ENCODE assay signal across 22 cellular contexts in the genomic region with DNA sequence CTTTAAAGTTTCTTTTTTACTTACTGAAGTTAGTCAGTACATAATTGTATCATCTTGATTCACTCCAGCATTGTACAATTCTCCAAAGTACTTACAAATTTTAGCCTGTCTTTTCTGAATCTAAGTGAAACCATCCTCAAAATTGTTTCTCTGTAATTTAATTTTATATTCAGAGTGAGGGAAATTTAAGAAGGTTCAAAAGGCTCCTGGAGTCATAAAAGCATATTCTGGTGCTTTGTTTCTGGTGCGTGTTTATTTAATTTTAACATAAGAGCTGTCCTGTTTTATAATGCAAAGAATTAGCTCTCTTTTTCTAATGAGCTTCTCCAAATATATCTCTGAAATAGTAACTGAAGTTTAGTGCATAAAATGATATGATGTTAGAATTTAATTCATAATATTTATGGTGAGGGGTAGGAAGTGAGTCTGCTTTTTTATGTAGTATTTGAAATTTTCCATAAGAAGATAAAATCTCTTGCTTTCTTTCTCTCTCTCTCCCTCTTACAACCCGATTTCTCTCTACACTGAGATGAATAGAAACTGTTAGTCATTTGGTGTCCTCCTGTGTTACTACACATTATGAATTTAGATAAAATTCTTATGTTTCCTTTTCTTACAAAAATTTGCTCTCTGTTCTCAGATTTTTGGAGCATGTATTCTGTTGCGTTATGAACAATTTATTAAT.
"Had no signal": no experiment of that assay in that cellular context is flagged by ENCODE, and none has a peak within 500 bp of the region (broad histone marks: within the 10 kb centered on the region; RNA-seq: fewer than 3 reads in every experiment).

No MANE protein-coding gene starts in this region.

- H3K4me1 ChIP-seq: breast epithelium had no signal

- H3K36me3 ChIP-seq: breast epithelium had no signal

- H3K27me3 ChIP-seq: breast epithelium had no signal

- FAIRE-seq: K562 had no signal

- H3K27ac ChIP-seq: breast epithelium, VCaP had no signal

- DNase-seq: activated CD4-positive, alpha-beta memory T cell treated with anti-CD3 and anti-CD28 coated beads, Interleukin-2, amount 10 ng/mL, durations not matched to agents 7 days and 5 days; activated CD4-positive, alpha-beta T cell treated with anti-CD3 and anti-CD28 coated beads, Interleukin-2, amount 50 U/mL, for 1 hour; activated CD4-positive, CD25-positive, alpha-beta regulatory T cell; activated effector memory CD4-positive, alpha-beta T cell treated with Interleukin-2 at 50 U/mL for 16 hours; activated naive CD4-positive, alpha-beta T cell; activated T-cell treated with anti-CD3 and anti-CD28 coated beads for 4 hours; aorta; caudate nucleus; Karpas-422; NCI-H1048; NCI-H1417; NCI-H1694; NCI-H2029 treated with DMSO at 0.1 percent for 48 hours; NCI-H345; NCI-H510A; NCI-H526 treated with DMSO at 0.1 percent for 48 hours; NCI-H82; RPMI8226 had no signal

- H3K9me3 ChIP-seq: breast epithelium had no signal

- ATAC-seq: K562, Right ventricle myocardium inferior had no signal

- H3K4me3 ChIP-seq: breast epithelium, K562 had no signal
